In genomic region chr22:21629262-21630149, GRCh38 we compare ENCODE assay signal across 8 cellular contexts. TPM values are rescaled to one million over a fixed set of nuclear protein-coding genes. Genes with fewer than 3 reads are reported as not detected.
DNase-seq lines count a peak whose midpoint lies in the region; ATAC-seq and TF ChIP-seq lines count a peak whose summit lies in the region.

Gene YDJC (minus strand): TSS chr22:21630022. CDS start chr22:21630014, 8 bp downstream.

- H4K20me1 ChIP-seq in DOHH2 (ENCODE audit: control insufficient read depth, insufficient read depth, low read depth, low read length) (0 out of 2 replicates have a peak, but pooled peaks cover 3% of the 10 kb centered on the region), Karpas-422 (ENCODE audit: insufficient read depth, low read depth, low read length) (peaks cover 7% of the 10 kb centered on the region; the same call in 1 of the 2 replicates)

- H3K4me3 ChIP-seq in DOHH2 (ENCODE audit: low read length) = peak within 1 kb of the TSS; percentile 92
- H3K4me3 ChIP-seq in Karpas-422 (ENCODE audit: low read length) = peak within 1 kb of the TSS; percentile 85
- H3K4me3 ChIP-seq in Peyer's patch = peak within 1 kb of the TSS; percentile 84 to 98 (median 90)
- peak within 1 kb of the TSS; percentile 78 to 100 (median 92) for H3K4me3 ChIP-seq in esophagus squamous epithelium

- peak; percentile 99 for DNase-seq in Karpas-422
- DNase-seq in Peyer's patch = peak; percentile 96 to 98 (median 97)
- DNase-seq in activated T-cell treated with anti-CD3 and anti-CD28 coated beads, Interleukin-2, amount 50 U/mL, for 48 hours = peak; percentile 96 to 97
- peak; percentile 53 for DNase-seq in esophagus squamous epithelium (lab: John Stamatoyannopoulos, UW)
- peak; percentile 96 for DNase-seq in naive B cell
- peak; percentile 95 to 96 for DNase-seq in stimulated activated effector memory CD8-positive, alpha-beta T cell treated with anti-CD3 and anti-CD28 coated beads, Interleukin-12 subunit alpha, Interleukin-12 subunit beta, amount 100 ng/mL, for 72 hours (ENCODE audit: low spot score in 2 of 2)

- no peaks in the 10 kb centered on the region for H3K27me3 Mint-ChIP-seq in naive B cell

- WGBS in esophagus squamous epithelium, 2 donors = 0% methylated on average over 4 to 8 of the region's 93 CpGs

- H3K4me3 Mint-ChIP-seq in naive B cell = peak within 1 kb of the TSS; percentile 87 to 97 (median 95)
- H3K4me3 Mint-ChIP-seq in stimulated activated effector memory CD8-positive, alpha-beta T cell treated with anti-CD3 and anti-CD28 coated beads, Interleukin-12 subunit alpha, Interleukin-12 subunit beta, amount 100 ng/mL, for 72 hours = peak within 1 kb of the TSS; percentile 85

- no peaks in the 10 kb centered on the region for H3K9me3 Mint-ChIP-seq in naive B cell
- H3K9me3 Mint-ChIP-seq in stimulated activated effector memory CD8-positive, alpha-beta T cell treated with anti-CD3 and anti-CD28 coated beads, Interleukin-12 subunit alpha, Interleukin-12 subunit beta, amount 100 ng/mL, for 72 hours = no peaks in the 10 kb centered on the region

- H3F3A ChIP-seq in DOHH2 (ENCODE audit: control insufficient read depth, insufficient read depth) = peaks cover 27% of the 10 kb centered on the region

- H3K79me2 ChIP-seq in DOHH2 (ENCODE audit: control insufficient read depth, low read length) (peaks cover 53% of the 10 kb centered on the region), Karpas-422 (ENCODE audit: low read length) (peaks cover 35% of the 10 kb centered on the region)

- no peaks in the 10 kb centered on the region for H3K36me3 Mint-ChIP-seq in naive B cell
- peaks cover 40% of the 10 kb centered on the region for H3K36me3 Mint-ChIP-seq in stimulated activated effector memory CD8-positive, alpha-beta T cell treated with anti-CD3 and anti-CD28 coated beads, Interleukin-12 subunit alpha, Interleukin-12 subunit beta, amount 100 ng/mL, for 72 hours

- H3K9me2 ChIP-seq in DOHH2 (replicated peaks; ENCODE audit: control insufficient read depth, low read length) (no peaks in the 10 kb centered on the region), Karpas-422 (replicated peaks; ENCODE audit: insufficient read depth, low read length) (no peaks in the 10 kb centered on the region)

- H3K4me1 Mint-ChIP-seq in naive B cell = peaks cover 29 to 58% (median 46%) of the 10 kb centered on the region in 3 donors
- peaks cover 60% of the 10 kb centered on the region for H3K4me1 Mint-ChIP-seq in stimulated activated effector memory CD8-positive, alpha-beta T cell treated with anti-CD3 and anti-CD28 coated beads, Interleukin-12 subunit alpha, Interleukin-12 subunit beta, amount 100 ng/mL, for 72 hours

- peak; percentile 62 to 65 for TF ChIP-seq POLR2A in Peyer's patch (IDR thresholded peaks at IDR 0.05)
- peak in 2 of 4 donors; percentile 30 to 66 for TF ChIP-seq POLR2A in esophagus squamous epithelium (IDR thresholded peaks at IDR 0.05)

- no peak within 1 kb of the TSS for H2AFZ ChIP-seq in Karpas-422 (ENCODE audit: low read length)

- ATAC-seq in GM21825 (IDR thresholded peaks at IDR 0.05; ENCODE audit: unreplicated experiment) = peak; percentile 76
- ATAC-seq in naive B cell (ENCODE audit: low read depth in 2 of 2) = peak; percentile 84
- peak; percentile 91 for ATAC-seq in stimulated activated effector memory CD8-positive, alpha-beta T cell treated with anti-CD3 and anti-CD28 coated beads, Interleukin-12 subunit alpha, Interleukin-12 subunit beta, amount 100 ng/mL, for 72 hours

- H3K36me3 ChIP-seq in DOHH2 (ENCODE audit: control insufficient read depth, low read length) = peaks cover 46% of the 10 kb centered on the region
- H3K36me3 ChIP-seq in Karpas-422 (ENCODE audit: insufficient read depth, low read length) = peaks cover 16% of the 10 kb centered on the region
- H3K36me3 ChIP-seq in Peyer's patch = peaks cover 0 to 14% (median 0%) of the 10 kb centered on the region in 3 donors
- peaks cover 0 to 30% (median 0%) of the 10 kb centered on the region in 3 donors for H3K36me3 ChIP-seq in esophagus squamous epithelium

- H3K27ac ChIP-seq in DOHH2 (ENCODE audit: low read depth, low read length) (peak within 1 kb of the TSS; percentile 88), Karpas-422 (ENCODE audit: low read length) (peak within 1 kb of the TSS; percentile 89), Peyer's patch (peak within 1 kb of the TSS; percentile 78 to 97 (median 88)), esophagus squamous epithelium (peak within 1 kb of the TSS; percentile 85 to 95 (median 88))

- H3K4me1 ChIP-seq in DOHH2 (ENCODE audit: control insufficient read depth, low read length) (peaks cover 56% of the 10 kb centered on the region), Karpas-422 (ENCODE audit: low read length) (peaks cover 49% of the 10 kb centered on the region), Peyer's patch (peaks cover 0 to 16% (median 10%) of the 10 kb centered on the region in 4 donors), esophagus squamous epithelium (peaks cover 24 to 54% (median 26%) of the 10 kb centered on the region in 3 donors)

- H3K9me3 ChIP-seq in DOHH2 (ENCODE audit: control insufficient read depth, insufficient read depth, low read length) (no peaks in the 10 kb centered on the region; the same call in 1 of the 2 replicates), Karpas-422 (ENCODE audit: low read length) (no peaks in the 10 kb centered on the region), Peyer's patch (no peaks in the 10 kb centered on the region), esophagus squamous epithelium (no peaks in the 10 kb centered on the region)

- peak; percentile 78 for TF ChIP-seq CTCF in DOHH2 (IDR thresholded peaks at IDR 0.05; ENCODE audit: low read depth, low read length, poor library complexity, severe bottlenecking)
- TF ChIP-seq CTCF in Peyer's patch (IDR thresholded peaks at IDR 0.05) = peak; percentile 44 to 95 (median 64)
- peak; percentile 43 to 90 (median 61) for TF ChIP-seq CTCF in esophagus squamous epithelium (IDR thresholded peaks at IDR 0.05)

- H3K27me3 ChIP-seq in DOHH2 (ENCODE audit: control insufficient read depth, low read length) = no peaks in the 10 kb centered on the region
- H3K27me3 ChIP-seq in Karpas-422 (ENCODE audit: low read length) = no peaks in the 10 kb centered on the region
- H3K27me3 ChIP-seq in Peyer's patch = no peaks in the 10 kb centered on the region
- H3K27me3 ChIP-seq in esophagus squamous epithelium = no peaks in the 10 kb centered on the region

- H3K4me2 ChIP-seq in DOHH2 (ENCODE audit: low read length) = peak within 1 kb of the TSS; percentile 89
- peak within 1 kb of the TSS; percentile 77 for H3K4me2 ChIP-seq in Karpas-422 (ENCODE audit: low read depth, low read length, poor library complexity, severe bottlenecking)

- intact Hi-C loops in esophagus squamous epithelium (cut with DNase I) = no loop called here

- peak within 1 kb of the TSS; percentile 96 for H3K9ac ChIP-seq in Karpas-422 (ENCODE audit: low read length)

- peak within 1 kb of the TSS; percentile 82 to 97 (median 92) for H3K27ac Mint-ChIP-seq in naive B cell
- H3K27ac Mint-ChIP-seq in stimulated activated effector memory CD8-positive, alpha-beta T cell treated with anti-CD3 and anti-CD28 coated beads, Interleukin-12 subunit alpha, Interleukin-12 subunit beta, amount 100 ng/mL, for 72 hours = peak within 1 kb of the TSS; percentile 94

RNA-seq across cellular contexts. Expression of gene YDJC, which starts in this region (rescaled TPM):
- 59.1 and 109 TPM in 2 replicates for total RNA-seq in Karpas-422 (2014; rRNA removed; shearing (Covaris generic); ENCODE audit: low replicate concordance)
- total RNA-seq in Peyer's patch = 10 to 100 TPM; 36.3 to 54.2 (median 38.8) TPM
- 10 to 100 TPM; 34.1 to 53.8 (median 39.6) TPM for total RNA-seq in esophagus squamous epithelium
- 10 to 100 TPM; 54.7 to 97.9 (median 65.1) TPM for polyA plus RNA-seq in naive B cell (ENCODE audit: low read depth in 6 of 6)

Comparison
In these comparisons a context has a peak if more than half of its experiments do, and no peak if none do; other contexts are left out.
1. Peak in every context shown above with its lines: DNase-seq, ATAC-seq, H3K4me3 ChIP-seq and H3K27ac ChIP-seq.